In the genomic region with DNA sequence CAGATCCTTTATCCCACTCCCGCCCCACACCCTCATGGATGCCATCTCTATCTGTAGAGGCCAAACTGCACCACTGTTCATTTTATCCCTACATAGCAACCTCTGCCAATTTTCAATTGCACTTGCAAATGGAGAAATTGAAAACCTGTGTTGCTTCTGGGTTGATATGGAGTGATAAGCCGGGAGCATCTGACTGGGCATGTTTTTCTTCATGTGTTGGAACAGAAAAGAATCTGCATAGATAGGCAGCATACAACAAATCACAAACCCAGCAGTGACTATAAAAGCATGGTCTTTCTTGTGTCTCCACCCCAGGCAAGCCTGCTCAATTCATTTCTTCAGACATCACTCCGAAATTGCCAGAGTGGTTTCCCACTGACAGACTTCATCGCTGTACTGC, we compare ENCODE assay signal across 34 cellular contexts.
"Had no signal": no experiment of that assay in that cellular context is flagged by ENCODE, and none has a peak within 500 bp of the region (broad histone marks: within the 10 kb centered on the region; RNA-seq: fewer than 3 reads in every experiment).

No MANE protein-coding gene starts in this region.

- ATAC-seq: activated CD8-positive, alpha-beta T cell treated with anti-CD3 and anti-CD28 coated beads for 36 hours; activated naive CD4-positive, alpha-beta T cell treated with anti-CD3 and anti-CD28 coated beads, Interleukin-2, amount 50 U/mL, for 72 hours; activated T-cell treated with anti-CD3 and anti-CD28 coated beads, Interleukin-2, amount 50 U/mL, for 4 hours; activated T-cell treated with anti-CD3 and anti-CD28 coated beads, Interleukin-2, amount 50 U/mL, for 72 hours; activated T-helper 17 cell treated with anti-CD3 and anti-CD28 coated beads, Interleukin-2, amount 50 U/mL, for 72 hours; body of pancreas had no signal

- H3K27ac Mint-ChIP-seq: activated B cell treated with CpG ODN at 0.5 μM for 24 hours; activated CD4-positive, alpha-beta memory T cell treated with anti-CD3 and anti-CD28 coated beads for 36 hours; activated CD4-positive, alpha-beta T cell treated with anti-CD3 and anti-CD28 coated beads, Interleukin-2, amount 10 ng/mL, durations not matched to agents 24 days and 14 days; activated CD8-positive, alpha-beta T cell treated with anti-CD3 and anti-CD28 coated beads for 36 hours; activated naive CD4-positive, alpha-beta T cell treated with anti-CD3 and anti-CD28 coated beads for 36 hours; activated naive CD4-positive, alpha-beta T cell treated with anti-CD3 and anti-CD28 coated beads, Interleukin-2, amount 50 U/mL, for 72 hours; activated naive CD8-positive, alpha-beta T cell treated with anti-CD3 and anti-CD28 coated beads for 36 hours; activated T-cell treated with anti-CD3 and anti-CD28 coated beads, Interleukin-2, amount 50 U/mL, for 72 hours; activated T-helper 1 cell treated with anti-CD3 and anti-CD28 coated beads, Interleukin-12 subunit alpha, Interleukin-12 subunit beta, Interleukin-2, Interleukin-4 antibody, amounts not matched to agents 30 ng/mL and 10 ng/mL and 1 ng/mL, durations not matched to agents 14 hours and 24 hours and 36 hours; activated T-helper 17 cell treated with anti-CD3 and anti-CD28 coated beads, Interleukin-2, amount 50 U/mL, for 72 hours; T-helper 1 cell treated with Interleukin-12 subunit alpha and Interleukin-12 subunit beta and Interleukin-4 antibody, amounts not matched to agents 30 μg/mL and 1 μg/mL, for 36 hours; T-helper 2 cell treated with Interferon-gamma antibody and Interleukin-4, amounts not matched to agents 5 μg/mL and 100 μg/mL, for 36 hours had no signal

- H3K36me3 Mint-ChIP-seq: activated CD4-positive, alpha-beta memory T cell treated with anti-CD3 and anti-CD28 coated beads for 36 hours; activated naive CD8-positive, alpha-beta T cell treated with anti-CD3 and anti-CD28 coated beads for 36 hours had no signal

- H3K4me1 Mint-ChIP-seq: activated B cell treated with CpG ODN at 0.5 μM for 24 hours; activated CD4-positive, alpha-beta T cell treated with anti-CD3 and anti-CD28 coated beads, Interleukin-2, amount 10 ng/mL, durations not matched to agents 24 days and 14 days; activated naive CD8-positive, alpha-beta T cell treated with anti-CD3 and anti-CD28 coated beads for 36 hours; activated T-helper 17 cell treated with anti-CD3 and anti-CD28 coated beads, Interleukin-2, amount 50 U/mL, for 72 hours had no signal

- H3K4me3 ChIP-seq: adrenal gland, body of pancreas, breast epithelium had no signal

- H3K27me3 Mint-ChIP-seq: activated B cell treated with CpG ODN at 0.5 μM for 24 hours had no signal

- H3K9me3 Mint-ChIP-seq: activated B cell treated with CpG ODN at 0.5 μM for 24 hours; activated CD4-positive, alpha-beta memory T cell treated with anti-CD3 and anti-CD28 coated beads for 36 hours; activated CD4-positive, alpha-beta T cell treated with anti-CD3 and anti-CD28 coated beads, Interleukin-2, amount 10 ng/mL, durations not matched to agents 24 days and 14 days; activated CD8-positive, alpha-beta T cell treated with anti-CD3 and anti-CD28 coated beads for 36 hours; activated naive CD4-positive, alpha-beta T cell treated with anti-CD3 and anti-CD28 coated beads for 36 hours; activated naive CD4-positive, alpha-beta T cell treated with anti-CD3 and anti-CD28 coated beads, Interleukin-2, amount 50 U/mL, for 72 hours; activated naive CD8-positive, alpha-beta T cell treated with anti-CD3 and anti-CD28 coated beads for 36 hours; activated T-cell treated with anti-CD3 and anti-CD28 coated beads, Interleukin-2, amount 50 U/mL, for 4 hours; activated T-cell treated with anti-CD3 and anti-CD28 coated beads, Interleukin-2, amount 50 U/mL, for 72 hours; activated T-helper 1 cell treated with anti-CD3 and anti-CD28 coated beads, Interleukin-12 subunit alpha, Interleukin-12 subunit beta, Interleukin-2, Interleukin-4 antibody, amounts not matched to agents 30 ng/mL and 10 ng/mL and 1 ng/mL, durations not matched to agents 14 hours and 24 hours and 36 hours; activated T-helper 17 cell treated with anti-CD3 and anti-CD28 coated beads, Interleukin-2, amount 50 U/mL, for 72 hours; T-helper 1 cell treated with Interleukin-12 subunit alpha and Interleukin-12 subunit beta and Interleukin-4 antibody, amounts not matched to agents 30 μg/mL and 1 μg/mL, for 36 hours; T-helper 2 cell treated with Interferon-gamma antibody and Interleukin-4, amounts not matched to agents 5 μg/mL and 100 μg/mL, for 36 hours had no signal

- H3K27ac ChIP-seq: adrenal gland, body of pancreas, brain microvascular endothelial cell, breast epithelium, VCaP had no signal

- H3K36me3 ChIP-seq: adrenal gland, brain microvascular endothelial cell, breast epithelium had no signal

- H3K4me3 Mint-ChIP-seq: activated B cell treated with CpG ODN at 0.5 μM for 24 hours; activated CD4-positive, alpha-beta memory T cell treated with anti-CD3 and anti-CD28 coated beads for 36 hours; activated CD4-positive, alpha-beta T cell treated with anti-CD3 and anti-CD28 coated beads, Interleukin-2, amount 10 ng/mL, durations not matched to agents 24 days and 14 days; activated CD8-positive, alpha-beta T cell treated with anti-CD3 and anti-CD28 coated beads for 36 hours; activated naive CD4-positive, alpha-beta T cell treated with anti-CD3 and anti-CD28 coated beads for 36 hours; activated naive CD8-positive, alpha-beta T cell treated with anti-CD3 and anti-CD28 coated beads for 36 hours; activated T-cell treated with anti-CD3 and anti-CD28 coated beads, Interleukin-2, amount 50 U/mL, for 4 hours; activated T-cell treated with anti-CD3 and anti-CD28 coated beads, Interleukin-2, amount 50 U/mL, for 72 hours; activated T-helper 1 cell treated with anti-CD3 and anti-CD28 coated beads, Interleukin-12 subunit alpha, Interleukin-12 subunit beta, Interleukin-2, Interleukin-4 antibody, amounts not matched to agents 30 ng/mL and 10 ng/mL and 1 ng/mL, durations not matched to agents 14 hours and 24 hours and 36 hours; activated T-helper 17 cell treated with anti-CD3 and anti-CD28 coated beads, Interleukin-2, amount 50 U/mL, for 72 hours; T-helper 1 cell treated with Interleukin-12 subunit alpha and Interleukin-12 subunit beta and Interleukin-4 antibody, amounts not matched to agents 30 μg/mL and 1 μg/mL, for 36 hours; T-helper 2 cell treated with Interferon-gamma antibody and Interleukin-4, amounts not matched to agents 5 μg/mL and 100 μg/mL, for 36 hours had no signal

- H3K4me1 ChIP-seq: adrenal gland, body of pancreas, breast epithelium had no signal

- DNase-seq: activated B cell treated with CpG ODN at 0.5 μM for 24 hours; activated CD4-positive, alpha-beta memory T cell treated with anti-CD3 and anti-CD28 coated beads for 36 hours; activated CD4-positive, alpha-beta T cell treated with anti-CD3 and anti-CD28 coated beads for 4 hours; activated CD4-positive, alpha-beta T cell treated with anti-CD3 and anti-CD28 coated beads, Interleukin-2, amount 50 U/mL, for 1 hour; activated CD4-positive, alpha-beta T cell treated with anti-CD3 and anti-CD28 coated beads, Interleukin-2, amount 50 U/mL, for 4 hours; activated CD4-positive, CD25-positive, alpha-beta regulatory T cell treated with anti-CD3 and anti-CD28 coated beads, Interleukin-2, amount 50 U/mL, for 72 hours; activated CD8-positive, alpha-beta memory T cell treated with anti-CD3 and anti-CD28 coated beads, Interleukin-2, amount 50 U/mL, for 4 hours; activated CD8-positive, alpha-beta T cell treated with anti-CD3 and anti-CD28 coated beads for 36 hours; activated effector memory CD4-positive, alpha-beta T cell treated with anti-CD3 and anti-CD28 coated beads, Interleukin-2, amount 50 U/mL, for 16 hours; activated gamma-delta T cell treated with Interleukin-2 at 50 U/mL for 16 hours; activated naive CD4-positive, alpha-beta T cell; activated naive CD4-positive, alpha-beta T cell treated with anti-CD3 and anti-CD28 coated beads for 36 hours; activated naive CD4-positive, alpha-beta T cell treated with anti-CD3 and anti-CD28 coated beads, Interleukin-2, amount 50 U/mL, for 16 hours; activated naive CD8-positive, alpha-beta T cell treated with anti-CD3 and anti-CD28 coated beads for 36 hours; activated T-cell treated with anti-CD3 and anti-CD28 coated beads for 4 hours; activated T-cell treated with anti-CD3 and anti-CD28 coated beads, Interleukin-2, amount 50 U/mL, for 1 hour; activated T-cell treated with anti-CD3 and anti-CD28 coated beads, Interleukin-2, amount 50 U/mL, for 4 hours; activated T-cell treated with anti-CD3 and anti-CD28 coated beads, Interleukin-2, amount 50 U/mL, for 72 hours; adrenal gland; amniotic stem cell; aorta; body of pancreas; brain microvascular endothelial cell; central memory CD4-positive, alpha-beta T cell; T-helper 2 cell; T-helper 9 cell had no signal

- H3K9me3 ChIP-seq: adrenal gland, body of pancreas, breast epithelium had no signal

- H3K27me3 ChIP-seq: adrenal gland, body of pancreas, brain microvascular endothelial cell, breast epithelium had no signal
